Comparison of ENCODE assay signal across 14 cellular contexts in the genomic region with DNA sequence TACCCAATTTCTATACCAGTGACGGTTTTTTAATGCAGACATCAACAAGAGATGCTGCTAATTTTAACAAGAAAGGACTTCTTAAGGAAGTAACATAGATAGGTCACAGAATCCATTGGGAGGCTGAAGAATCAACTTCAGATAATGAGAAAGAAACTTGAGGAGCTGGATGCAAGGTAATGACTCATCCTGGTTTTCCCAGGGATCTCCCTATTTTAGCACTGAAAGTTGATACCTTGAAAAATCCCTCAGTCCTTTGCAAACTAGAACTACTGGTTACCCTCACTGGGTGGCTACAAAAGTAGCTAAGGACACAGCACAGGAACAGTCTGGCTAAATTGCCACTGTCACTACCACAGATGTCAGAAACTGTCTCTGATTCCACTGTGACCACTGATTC.
"Had no signal": no experiment of that assay in that cellular context is flagged by ENCODE, and none has a peak within 500 bp of the region (broad histone marks: within the 10 kb centered on the region; RNA-seq: fewer than 3 reads in every experiment).

No MANE protein-coding gene starts in this region.

- H3K27me3 Mint-ChIP-seq: activated naive CD4-positive, alpha-beta T cell treated with anti-CD3 and anti-CD28 coated beads, Interleukin-2, amount 10 ng/mL, durations not matched to agents 7 days and 5 days; stimulated activated naive CD8-positive, alpha-beta T cell treated with anti-CD3 and anti-CD28 coated beads, Interleukin-15, Interleukin-2, amounts not matched to agents 100 ng/mL and 50 ng/mL, for 24 hours had no signal

- H2AFZ ChIP-seq: hepatocyte had no signal

- H3K4me1 ChIP-seq: esophagus muscularis mucosa, prostate gland, suprapubic skin had no signal

- H3K4me1 Mint-ChIP-seq: activated naive CD4-positive, alpha-beta T cell treated with anti-CD3 and anti-CD28 coated beads, Interleukin-2, amount 10 ng/mL, durations not matched to agents 7 days and 5 days had no signal

- H3K27me3 ChIP-seq: cardiac muscle cell, esophagus muscularis mucosa, hepatocyte, suprapubic skin had no signal

- H3K36me3 Mint-ChIP-seq: activated naive CD4-positive, alpha-beta T cell treated with anti-CD3 and anti-CD28 coated beads, Interleukin-2, amount 10 ng/mL, durations not matched to agents 7 days and 5 days had no signal

- H3K36me3 ChIP-seq: cardiac muscle cell, esophagus muscularis mucosa, prostate gland, suprapubic skin had no signal

- H3K4me2 ChIP-seq: hepatocyte had no signal

- ATAC-seq: right cardiac atrium had no signal

- H3K4me3 Mint-ChIP-seq: activated naive CD4-positive, alpha-beta T cell treated with anti-CD3 and anti-CD28 coated beads, Interleukin-2, amount 10 ng/mL, durations not matched to agents 7 days and 5 days; stimulated activated naive CD8-positive, alpha-beta T cell treated with anti-CD3 and anti-CD28 coated beads, Interleukin-15, Interleukin-2, amounts not matched to agents 100 ng/mL and 50 ng/mL, for 24 hours had no signal

- H3K9me3 ChIP-seq: esophagus muscularis mucosa, prostate gland, suprapubic skin had no signal

- H3K79me2 ChIP-seq: hepatocyte had no signal

- H3K27ac Mint-ChIP-seq: activated naive CD4-positive, alpha-beta T cell treated with anti-CD3 and anti-CD28 coated beads, Interleukin-2, amount 10 ng/mL, durations not matched to agents 7 days and 5 days; activated T-helper 2 cell treated with anti-CD3 and anti-CD28 coated beads, Interferon-gamma antibody, Interleukin-2, Interleukin-4, amounts not matched to agents 10 μg/mL and 5 μg/mL and 100 μg/mL, durations not matched to agents 14 hours and 24 hours and 36 hours; stimulated activated naive CD8-positive, alpha-beta T cell treated with anti-CD3 and anti-CD28 coated beads, Interleukin-15, Interleukin-2, amounts not matched to agents 100 ng/mL and 50 ng/mL, for 24 hours had no signal

- H3K27ac ChIP-seq: cardiac muscle cell, esophagus muscularis mucosa, hepatocyte, prostate gland, suprapubic skin had no signal

- DNase-seq: activated CD4-positive, alpha-beta T cell treated with anti-CD3 and anti-CD28 coated beads for 1 hour; activated CD4-positive, alpha-beta T cell treated with anti-CD3 and anti-CD28 coated beads, Interleukin-2, amount 50 U/mL, for 4 hours; activated naive CD4-positive, alpha-beta T cell treated with anti-CD3 and anti-CD28 coated beads, Interleukin-2, amount 10 ng/mL, durations not matched to agents 7 days and 5 days; kidney glomerular epithelial cell; right cardiac atrium; small intestine; trophoblast cell had no signal

- H3K4me3 ChIP-seq: cardiac muscle cell, esophagus muscularis mucosa, hepatocyte, prostate gland, suprapubic skin had no signal
